10 cellular contexts compared by ENCODE assay signal in the genomic region with DNA sequence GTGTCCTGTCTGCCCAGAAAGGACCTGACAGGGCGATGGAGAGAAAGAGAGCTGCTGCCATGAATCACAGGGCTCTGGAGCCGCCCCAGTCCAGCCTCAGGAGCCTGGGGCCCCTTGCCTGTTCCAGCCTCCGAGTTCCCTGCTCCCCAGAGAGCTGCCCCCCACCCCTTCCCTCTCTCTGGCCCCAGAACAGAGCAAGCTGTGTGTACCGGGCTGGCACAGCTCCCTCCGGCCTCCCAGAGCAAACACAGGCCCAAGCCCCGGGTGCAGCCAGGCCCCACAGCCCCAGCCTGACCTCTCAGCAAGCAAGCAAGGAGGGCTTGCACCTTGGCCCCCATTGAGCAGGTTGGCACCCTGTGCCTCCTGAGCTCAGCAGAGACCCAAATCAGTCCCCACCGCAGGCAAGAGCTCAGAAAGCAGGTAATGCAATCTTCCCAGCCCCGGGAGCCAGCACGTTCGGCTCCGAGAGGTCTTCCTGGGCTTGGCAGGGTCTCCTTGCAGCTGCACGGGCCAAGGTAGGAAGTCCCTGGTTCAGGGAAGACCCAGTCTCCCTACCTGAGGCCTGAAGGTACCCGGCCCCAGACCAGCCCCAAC. TPM values are rescaled to one million over a fixed set of nuclear protein-coding genes. Genes with fewer than 3 reads are reported as not detected.
DNase-seq lines count a peak whose midpoint lies in the region; ATAC-seq and TF ChIP-seq lines count a peak whose summit lies in the region.
"Had no signal": no experiment of that assay in that cellular context is flagged by ENCODE, and none has a peak within 500 bp of the region (broad histone marks: within the 10 kb centered on the region; RNA-seq: fewer than 3 reads in every experiment).

No MANE protein-coding gene starts in this region.

- no peaks in the 10 kb centered on the region for H3K9me3 Mint-ChIP-seq in GM23338

- peak overlapping the region; percentile 63; the same call in 1 of the 2 replicates for H2AFZ ChIP-seq in GM23338
- peak overlapping the region; percentile 96 for H2AFZ ChIP-seq in hepatocyte

- peaks cover 16% of the 10 kb centered on the region for H3K4me1 Mint-ChIP-seq in GM23338

- ATAC-seq in GM23338 (peak; percentile 27), mucosa of descending colon (no peak)

- peaks cover 15% of the 10 kb centered on the region for H3K4me1 ChIP-seq in GM23338 (ENCODE audit: insufficient read depth)
- peaks cover 37 to 47% of the 10 kb centered on the region in 2 donors for H3K4me1 ChIP-seq in adrenal gland (replicated peaks in 1 of 2)
- H3K4me1 ChIP-seq in hepatocyte (ENCODE audit: insufficient read depth): peaks cover 43% of the 10 kb centered on the region
- H3K4me1 ChIP-seq in mucosa of descending colon (ENCODE audit: low read depth): peaks cover 19% of the 10 kb centered on the region

- TF ChIP-seq CTCF in GM23338 (conservative IDR thresholded peaks at IDR 0.05; ENCODE audit: low read depth in 2 of 2) (no peak), adrenal gland (IDR thresholded peaks at IDR 0.05) (no peak), hepatocyte (IDR thresholded peaks at IDR 0.05; ENCODE audit: poor library complexity) (no peak), retinal pigment epithelial cell (conservative IDR thresholded peaks at IDR 0.05; ENCODE audit: low read depth, low read length) (no peak), mucosa of descending colon (IDR thresholded peaks at IDR 0.05) (no peak)

- peaks cover 35% of the 10 kb centered on the region for H3F3A ChIP-seq in GM23338 (replicated peaks; ENCODE audit: low read depth)

- H3K4me3 ChIP-seq in GM23338: peak overlapping the region; percentile 96
- peak overlapping the region in 2 of 4 donors; percentile 54 to 69 for H3K4me3 ChIP-seq in adrenal gland
- H3K4me3 ChIP-seq in hepatocyte: peak overlapping the region; percentile 97
- peak overlapping the region; percentile 51 for H3K4me3 ChIP-seq in retinal pigment epithelial cell (ENCODE audit: low read length)
- H3K4me3 ChIP-seq in mucosa of descending colon: no peak overlapping the region

- H3K27ac Mint-ChIP-seq in GM23338: peak overlapping the region; percentile 90

- peaks cover 20% of the 10 kb centered on the region for H3K27me3 ChIP-seq in GM23338 (ENCODE audit: insufficient read depth)
- H3K27me3 ChIP-seq in adrenal gland: no peaks in the 10 kb centered on the region
- H3K27me3 ChIP-seq in hepatocyte: no peaks in the 10 kb centered on the region

- H3K9me3 ChIP-seq in adrenal gland (replicated peaks in 1 of 3): no peaks in the 10 kb centered on the region
- H3K9me3 ChIP-seq in hepatocyte (ENCODE audit: low read depth): no peaks in the 10 kb centered on the region
- H3K9me3 ChIP-seq in mucosa of descending colon: no peaks in the 10 kb centered on the region

- H3K4me3 Mint-ChIP-seq in GM23338: peak overlapping the region; percentile 85

- H3K27ac ChIP-seq in GM23338 (ENCODE audit: low read depth) (peak overlapping the region; percentile 98), adrenal gland (peak overlapping the region; percentile 85 to 96 (median 91)), hepatocyte (peak overlapping the region; percentile 99)

- H3K79me2 ChIP-seq in GM23338 (replicated peaks; ENCODE audit: insufficient read depth): peaks cover 24% of the 10 kb centered on the region
- H3K79me2 ChIP-seq in hepatocyte: peaks cover 54% of the 10 kb centered on the region

- H3K4me2 ChIP-seq in GM23338: peak overlapping the region; percentile 99
- peak overlapping the region; percentile 96 for H3K4me2 ChIP-seq in hepatocyte

- H4K20me1 ChIP-seq in GM23338 (replicated peaks; ENCODE audit: insufficient read depth) (no peaks in the 10 kb centered on the region; the same call in 1 of the 2 replicates), hepatocyte (ENCODE audit: insufficient read depth, poor library complexity, severe bottlenecking) (no peaks in the 10 kb centered on the region)

- 16 to 40% (median 31%) methylated on average over 3 to 13 of the region's 13 CpGs for WGBS in adrenal gland, 4 donors
- 14% methylated on average over 11 of the region's 13 CpGs for WGBS in hepatocyte (ENCODE audit: low lambda C conversion rate, missing lambda C conversion rate)

- H3K27me3 Mint-ChIP-seq in GM23338 (ENCODE audit: insufficient read depth, low read depth, poor library complexity): peaks cover 21% of the 10 kb centered on the region

- intact Hi-C loops in adrenal gland (cut with DNase I): loop anchor here (5.0 to 10.0 kb wide), 2 partner anchors 77 to 80 kb away; no protein-coding TSS in a partner anchor
- intact Hi-C loops in mucosa of descending colon (cut with DNase I, micrococcal nuclease): no loop called here

- no peaks in the 10 kb centered on the region for H3K36me3 ChIP-seq in GM23338 (ENCODE audit: insufficient read depth)
- H3K36me3 ChIP-seq in adrenal gland (replicated peaks in 1 of 2): peaks cover 0 to 7% of the 10 kb centered on the region in 2 donors
- no peaks in the 10 kb centered on the region for H3K36me3 ChIP-seq in hepatocyte (replicated peaks; ENCODE audit: insufficient read depth, low read depth)
- H3K36me3 ChIP-seq in mucosa of descending colon (ENCODE audit: low read depth): no peaks in the 10 kb centered on the region

- H3K9me2 ChIP-seq in GM23338 (ENCODE audit: insufficient read depth) (no peaks in the 10 kb centered on the region), hepatocyte (replicated peaks; ENCODE audit: insufficient read depth) (no peaks in the 10 kb centered on the region)

- TF ChIP-seq POLR2A in adrenal gland (IDR thresholded peaks at IDR 0.05): no peak

- no peaks in the 10 kb centered on the region; the same call in 2 of the 3 replicates for H3K36me3 Mint-ChIP-seq in GM23338 (ENCODE audit: low read depth)

- peak; percentile 17 for DNase-seq in GM23338 (ENCODE audit: low spot score)
- DNase-seq in adrenal gland: peak in 4 of 7 donors; percentile 37 to 57 (median 53)
- DNase-seq in hepatocyte (ENCODE audit: low spot score): peak; percentile 70
- no peak for DNase-seq in retinal pigment epithelial cell (ENCODE audit: low read depth)
- DNase-seq in NCI-H2081 treated with DMSO at 0.1 percent for 48 hours (lab: John Stamatoyannopoulos, UW): no peak
- DNase-seq in mucosa of descending colon: no peak
- no peak for DNase-seq in HT-29 (ENCODE audit: low spot score)
- DNase-seq in NCI-H510A (lab: John Stamatoyannopoulos, UW): no peak
- DNase-seq: amniotic stem cell, NCI-H345 had no signal

TF ChIP-seq in GM23338, 12 proteins besides CTCF, POLR2A, EP300 and RAD21 (continues in another document):
- no peak for TF ChIP-seq STAT1 (IDR thresholded peaks at IDR 0.05; ENCODE audit: unreplicated experiment)

RNA-seq across cellular contexts. Expression of a gene that starts 1.4 kb away (rescaled TPM):
- 66.5 and 72.1 TPM in 2 replicates for total RNA-seq in GM23338 (2014; rRNA removed; shearing (Covaris generic))
- polyA plus RNA-seq in GM23338 (2016; fragmentation: Nextera tagmentation; extraction: Ambion mirVana): 38.8 and 39.6 TPM in 2 replicates
- total RNA-seq in adrenal gland: 100 to 1,000 TPM in 6 of 8 donors, 10 to 100 TPM in 2; 96.3 to 211 (median 110) TPM
- 10 to 100 TPM; 49.4 to 78.9 (median 73.7) TPM for polyA plus RNA-seq in adrenal gland
- total RNA-seq in hepatocyte: 35.2 and 53.7 TPM in 2 replicates
- polyA plus RNA-seq in hepatocyte: 68.1 and 70.7 TPM in 2 replicates
- 10 to 100 TPM in 1 of 3 donors, 1 to 10 TPM in 2; 2.2 to 63.5 (median 5.1) TPM for total RNA-seq in mucosa of descending colon
- total RNA-seq in HT-29 (2014; rRNA removed; shearing (Covaris generic)): 2.6 and 3.7 TPM in 2 replicates

RNA-seq across cellular contexts. Expression of a gene that starts 8.1 kb away (rescaled TPM):
- total RNA-seq in GM23338 (2014; rRNA removed; shearing (Covaris generic)): 111 and 122 TPM in 2 replicates
- 24.2 and 25.6 TPM in 2 replicates for polyA plus RNA-seq in GM23338 (2016; fragmentation: Nextera tagmentation; extraction: Ambion mirVana)
- 100 to 1,000 TPM in 5 of 8 donors, 10 to 100 TPM in 3; 74.4 to 411 (median 116) TPM for total RNA-seq in adrenal gland
- polyA plus RNA-seq in adrenal gland: 10 to 100 TPM; 72.3 to 92.6 (median 91.1) TPM
- 135 and 146 TPM in 2 replicates for total RNA-seq in hepatocyte
- polyA plus RNA-seq in hepatocyte: 64.3 and 76.9 TPM in 2 replicates
- total RNA-seq in mucosa of descending colon: 100 to 1,000 TPM in 2 of 3 donors, 10 to 100 TPM in 1; 83.7 to 107 (median 106) TPM
- total RNA-seq in HT-29 (2014; rRNA removed; shearing (Covaris generic)): 162 and 181 TPM in 2 replicates

RNA-seq across cellular contexts. Expression of a gene that starts 30.0 kb away (rescaled TPM):
- 62.5 and 63.1 TPM in 2 replicates for total RNA-seq in GM23338 (2014; rRNA removed; shearing (Covaris generic))
- polyA plus RNA-seq in GM23338 (2016; fragmentation: Nextera tagmentation; extraction: Ambion mirVana): 58.7 and 60.2 TPM in 2 replicates
- total RNA-seq in adrenal gland: 100 to 1,000 TPM in 1 of 8 donors, 10 to 100 TPM in 7; 35.8 to 121 (median 58.5) TPM
- 100 to 1,000 TPM in 1 of 3 donors, 10 to 100 TPM in 2; 48.3 to 128 (median 54.9) TPM for polyA plus RNA-seq in adrenal gland
- total RNA-seq in hepatocyte: 17.2 and 17.7 TPM in 2 replicates
- polyA plus RNA-seq in hepatocyte: 25.7 and 28.2 TPM in 2 replicates
- total RNA-seq in mucosa of descending colon: 10 to 100 TPM; 29.8 to 41.2 (median 37.2) TPM
- total RNA-seq in HT-29 (2014; rRNA removed; shearing (Covaris generic)): 17.1 and 25.7 TPM in 2 replicates

Comparison
In these comparisons a context has a peak if more than half of its experiments do, and no peak if none do; other contexts are left out.
1. DNase-seq: peak in GM23338 (single experiment), adrenal gland (4 of 7) and hepatocyte (single experiment); none in retinal pigment epithelial cell (single experiment), NCI-H2081 treated with DMSO at 0.1 percent for 48 hours (single experiment), mucosa of descending colon (0 of 3), HT-29 (single experiment) and NCI-H510A (single experiment).
2. intact Hi-C loops: an anchor here in adrenal gland (5.0 to 10.0 kb wide); none called in mucosa of descending colon.
3. Peak in every context shown above with its lines, with median percentiles within 50 percentile points of each other: H3K27ac ChIP-seq.